ENCODE assay signal across 8 cellular contexts in the genomic region with DNA sequence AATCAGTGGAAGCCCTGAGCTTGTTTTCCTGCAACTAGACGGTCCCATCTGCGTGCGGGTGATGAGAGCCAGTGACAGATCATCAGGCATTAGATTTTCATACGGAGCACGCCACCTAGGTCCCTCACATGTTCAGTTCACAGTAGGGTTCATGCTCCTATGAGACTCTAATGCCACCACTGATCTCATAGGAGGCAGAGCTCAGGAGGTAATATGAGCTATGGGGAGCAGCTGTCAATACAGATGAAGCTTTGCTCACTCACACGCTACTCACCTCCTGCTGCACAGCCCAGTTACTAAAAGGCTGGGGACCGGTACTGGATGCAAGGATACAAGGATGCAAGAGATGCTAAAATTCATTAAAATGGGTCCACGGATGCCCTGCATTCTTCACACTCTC.
"Had no signal": no experiment of that assay in that cellular context is flagged by ENCODE, and none has a peak within 500 bp of the region (broad histone marks: within the 10 kb centered on the region; RNA-seq: fewer than 3 reads in every experiment).

No MANE protein-coding gene starts in this region.

- H3K27ac ChIP-seq: GM23248 had no signal

- H2AFZ ChIP-seq: GM23248 had no signal

- DNase-seq: GM23248, GOT3, H7, IMR-90, KG1 had no signal

- ATAC-seq: HCT116, K562 had no signal

- H3K4me3 ChIP-seq: GM23248, HAP-1, K562 had no signal

- H3K9ac ChIP-seq: GM23248 had no signal
